In genomic region chr12:48157016-48157888, GRCh38 we compare ENCODE assay signal across 8 cellular contexts. TPM values are rescaled to one million over a fixed set of nuclear protein-coding genes. Genes with fewer than 3 reads are reported as not detected.
DNase-seq lines count a peak whose midpoint lies in the region; ATAC-seq and TF ChIP-seq lines count a peak whose summit lies in the region.

ASB8 (minus strand) TSS chr12:48157515; CDS start chr12:48153496, 4,019 bp downstream.

- CTCF ChIA-PET in activated B cell treated with CpG ODN at 0.5 μM for 24 hours (lab: Charles Lee), result interaction anchor here (0.6 to 1.5 kb wide), 11 partner anchors 8 to 252 kb away, joined by 3 to 8 read pairs (median 3); partner anchors contain the start of genes CCDC184, PFKM, SENP1 and VDR

- peak within 1 kb of the TSS; percentile 97 for H3K27ac Mint-ChIP-seq in activated B cell treated with CpG ODN at 0.5 μM for 24 hours
- peak within 1 kb of the TSS; percentile 92 to 98 (median 97) for H3K27ac Mint-ChIP-seq in immature natural killer cell

- H3K36me3 Mint-ChIP-seq in activated B cell treated with CpG ODN at 0.5 μM for 24 hours (ENCODE audit: low read depth) (peaks cover 17% of the 10 kb centered on the region), immature natural killer cell (peaks cover 6 to 10% (median 10%) of the 10 kb centered on the region in 3 donors)

- peak within 1 kb of the TSS; percentile 99 for H3K4me3 ChIP-seq in AG10803 (ENCODE audit: low read length)

- TF ChIP-seq CTCF in AG10803 (conservative IDR thresholded peaks at IDR 0.05; ENCODE audit: low read length), result peak; percentile 55
- no peak for TF ChIP-seq CTCF in activated B cell treated with CpG ODN at 0.5 μM for 24 hours (IDR thresholded peaks at IDR 0.05)

- DNase-seq in AG10803 (ENCODE audit: low read depth) (peak; percentile 96), NCI-H345 (lab: John Stamatoyannopoulos, UW) (peak; percentile 82), activated B cell treated with CpG ODN at 0.5 μM for 24 hours (peak; percentile 96), caudate nucleus (lab: John Stamatoyannopoulos, UW) (peak; percentile 72 to 99 (median 97)), immature natural killer cell (peak; percentile 99), smooth muscle cell of the brain vasculature (ENCODE audit: low read depth, low spot score) (peak; percentile 96)

- POLR2A ChIA-PET in activated B cell treated with CpG ODN at 0.5 μM for 24 hours (lab: Charles Lee), result interaction anchor here (0.6 to 3.2 kb wide), 16 partner anchors 8 to 1785 kb away, joined by 3 to 61 read pairs (median 5); partner anchors contain the start of genes CCDC184, KANSL2, PFKM and SENP1

- ATAC-seq in GM19023 (IDR thresholded peaks at IDR 0.05; ENCODE audit: unreplicated experiment) (peak; percentile 89), HG03280 (IDR thresholded peaks at IDR 0.05; ENCODE audit: unreplicated experiment) (peak; percentile 88), activated B cell treated with CpG ODN at 0.5 μM for 24 hours (ENCODE audit: low read depth) (peak; percentile 93)

- peaks cover 26% of the 10 kb centered on the region for H3K4me1 Mint-ChIP-seq in activated B cell treated with CpG ODN at 0.5 μM for 24 hours
- H3K4me1 Mint-ChIP-seq in immature natural killer cell, result peaks cover 30 to 48% of the 10 kb centered on the region in 2 donors

- H3K9me3 Mint-ChIP-seq in activated B cell treated with CpG ODN at 0.5 μM for 24 hours (no peaks in the 10 kb centered on the region), immature natural killer cell (no peaks in the 10 kb centered on the region)

- H3K4me3 Mint-ChIP-seq in activated B cell treated with CpG ODN at 0.5 μM for 24 hours (peak within 1 kb of the TSS; percentile 96), immature natural killer cell (peak within 1 kb of the TSS; percentile 89 to 99 (median 96))

- peak within 1 kb of the TSS; percentile 97 for H3K27ac ChIP-seq in caudate nucleus (ENCODE audit: low read depth, low read length)

- H3K27me3 Mint-ChIP-seq in activated B cell treated with CpG ODN at 0.5 μM for 24 hours (peaks cover 2% of the 10 kb centered on the region), immature natural killer cell (ENCODE audit: low read depth in 3 of 3) (peaks cover 6 to 13% (median 9%) of the 10 kb centered on the region in 3 donors)

- intact Hi-C loops in activated B cell treated with CpG ODN at 0.5 μM for 24 hours (cut with micrococcal nuclease), result loop anchor here (1.0 to 5.0 kb wide), 9 partner anchors 26 to 560 kb away; partner anchors contain the start of genes CCDC184, CCNT1, PFKM and SENP1

RNA-seq across cellular contexts. Expression of gene ASB8, which starts in this region (rescaled TPM):
- total RNA-seq in activated B cell treated with CpG ODN at 0.5 μM for 24 hours, result 40.0 and 43.6 TPM in 2 replicates
- 100 to 1,000 TPM in 1 of 3 donors, 10 to 100 TPM in 2; 68.0 to 140 (median 84.2) TPM for polyA plus RNA-seq in immature natural killer cell

Comparison
In these comparisons a context has a peak if more than half of its experiments do, and no peak if none do; other contexts are left out.
1. Peak in every context shown above with its lines: DNase-seq, ATAC-seq, H3K4me3 ChIP-seq and H3K27ac ChIP-seq.